ENCODE assay signal across 26 cellular contexts in the genomic region with DNA sequence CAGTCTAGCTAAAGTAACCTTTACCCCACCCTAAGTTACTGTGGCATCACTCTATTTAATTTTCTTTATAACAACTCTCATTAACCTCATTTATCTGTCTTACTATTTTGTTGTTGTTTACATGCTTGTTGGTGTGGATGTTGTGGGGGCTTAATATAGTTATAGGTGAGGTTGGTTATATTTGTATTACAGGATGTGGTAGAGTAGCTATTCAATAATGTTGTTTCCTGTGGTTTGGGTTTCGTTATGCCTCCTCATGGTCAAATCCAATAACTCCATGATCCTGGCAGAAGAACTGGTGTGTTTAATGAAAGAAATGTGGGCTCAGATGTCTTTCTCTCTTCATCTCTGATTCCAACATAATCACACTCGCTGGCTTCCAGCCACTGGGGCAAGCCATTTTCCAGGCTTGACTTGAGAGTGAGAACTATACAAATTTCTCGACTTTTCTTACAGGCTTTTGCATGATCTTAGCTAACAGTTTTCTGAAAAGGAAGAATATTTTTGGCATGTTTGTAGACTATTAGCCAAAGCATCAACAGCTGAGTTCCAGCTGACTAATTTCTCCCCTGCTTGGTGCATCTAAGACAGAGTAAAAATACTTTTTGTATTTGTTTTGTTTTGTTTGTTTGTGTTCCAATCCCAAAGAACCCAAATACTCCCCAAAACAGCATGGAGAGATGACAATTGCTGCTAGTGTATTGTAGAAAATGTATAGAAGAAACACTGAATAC.
DNase-seq lines count a peak whose midpoint lies in the region; ATAC-seq, FAIRE-seq and TF ChIP-seq lines count a peak whose summit lies in the region.
"Had no signal": no experiment of that assay in that cellular context is flagged by ENCODE, and none has a peak within 500 bp of the region (broad histone marks: within the 10 kb centered on the region; RNA-seq: fewer than 3 reads in every experiment).

No MANE protein-coding gene starts in this region.

- H3K9ac ChIP-seq in astrocyte (ENCODE audit: low read length) = no peak overlapping the region

- H3K9me3 Mint-ChIP-seq in astrocyte (ENCODE audit: unreplicated experiment) = no peaks in the 10 kb centered on the region
- H3K9me3 Mint-ChIP-seq in CD4-positive, alpha-beta T cell = peaks cover 2% of the 10 kb centered on the region
- H3K9me3 Mint-ChIP-seq: activated CD4-positive, alpha-beta memory T cell treated with anti-CD3 and anti-CD28 coated beads for 36 hours; memory B cell; nephron; stimulated activated effector memory CD8-positive, alpha-beta T cell treated with anti-CD3 and anti-CD28 coated beads, Interleukin-12 subunit alpha, Interleukin-12 subunit beta, amount 100 ng/mL, for 72 hours had no signal

- intact Hi-C loops in left lung (cut with DNase I) = no loop called here
- intact Hi-C loops in CD4-positive, alpha-beta T cell (cut with DNase I, micrococcal nuclease) = no loop called here

- H3K4me1 Mint-ChIP-seq in astrocyte (ENCODE audit: low read depth, unreplicated experiment) = peaks cover 42% of the 10 kb centered on the region
- H3K4me1 Mint-ChIP-seq in CD4-positive, alpha-beta T cell (ENCODE audit: low read depth) = no peaks in the 10 kb centered on the region
- H3K4me1 Mint-ChIP-seq: memory B cell; nephron; stimulated activated effector memory CD8-positive, alpha-beta T cell treated with anti-CD3 and anti-CD28 coated beads, Interleukin-12 subunit alpha, Interleukin-12 subunit beta, amount 100 ng/mL, for 72 hours; T-cell had no signal

- POLR2A ChIA-PET in CD4-positive, alpha-beta T cell (lab: Charles Lee) = no interaction called here

- H3K27me3 Mint-ChIP-seq in astrocyte (ENCODE audit: low read depth, unreplicated experiment) = no peaks in the 10 kb centered on the region
- H3K27me3 Mint-ChIP-seq in CD4-positive, alpha-beta T cell = no peaks in the 10 kb centered on the region
- H3K27me3 Mint-ChIP-seq: activated CD4-positive, alpha-beta memory T cell treated with anti-CD3 and anti-CD28 coated beads for 36 hours; activated T-cell treated with anti-CD3 and anti-CD28 coated beads, Interleukin-2, amount 50 U/mL, for 24 hours; memory B cell; T-cell had no signal

- H3K4me3 Mint-ChIP-seq in astrocyte (ENCODE audit: unreplicated experiment) = no peak overlapping the region
- H3K4me3 Mint-ChIP-seq in CD4-positive, alpha-beta T cell = no peak overlapping the region
- H3K4me3 Mint-ChIP-seq: activated CD4-positive, alpha-beta memory T cell treated with anti-CD3 and anti-CD28 coated beads for 36 hours; activated T-cell treated with anti-CD3 and anti-CD28 coated beads, Interleukin-2, amount 50 U/mL, for 24 hours; memory B cell; nephron; stimulated activated effector memory CD8-positive, alpha-beta T cell treated with anti-CD3 and anti-CD28 coated beads, Interleukin-12 subunit alpha, Interleukin-12 subunit beta, amount 100 ng/mL, for 72 hours; T-cell had no signal

- no peak overlapping the region for H3K4me3 ChIP-seq in AG10803 (ENCODE audit: low read length)
- no peak overlapping the region for H3K4me3 ChIP-seq in astrocyte (ENCODE audit: insufficient read depth, low read depth, low read length)
- no peak overlapping the region for H3K4me3 ChIP-seq in left lung
- H3K4me3 ChIP-seq: hepatocyte, psoas muscle, spleen, upper lobe of left lung had no signal

- no peaks in the 10 kb centered on the region for H3K36me3 ChIP-seq in astrocyte (ENCODE audit: insufficient read depth, low read length)
- H3K36me3 ChIP-seq in left lung = no peaks in the 10 kb centered on the region
- H3K36me3 ChIP-seq: spleen, upper lobe of left lung had no signal

- H3K79me2 ChIP-seq in astrocyte (ENCODE audit: insufficient read depth, low read length) = no peaks in the 10 kb centered on the region
- H3K79me2 ChIP-seq: hepatocyte had no signal

- H2AFZ ChIP-seq in astrocyte (ENCODE audit: low read depth, low read length) = no peak overlapping the region
- H2AFZ ChIP-seq: hepatocyte had no signal

- no peaks in the 10 kb centered on the region for H4K20me1 ChIP-seq in astrocyte (ENCODE audit: insufficient read depth, low read length)

- no peaks in the 10 kb centered on the region for H3K9me3 ChIP-seq in astrocyte (ENCODE audit: insufficient read depth, low read depth, low read length)
- H3K9me3 ChIP-seq in left lung = no peaks in the 10 kb centered on the region
- no peaks in the 10 kb centered on the region for H3K9me3 ChIP-seq in CD4-positive, alpha-beta T cell (ENCODE audit: control insufficient read depth, low read length)
- H3K9me3 ChIP-seq: psoas muscle, spleen, upper lobe of left lung had no signal

- H3K27ac Mint-ChIP-seq in astrocyte (ENCODE audit: unreplicated experiment) = no peak overlapping the region
- H3K27ac Mint-ChIP-seq in CD4-positive, alpha-beta T cell = no peak overlapping the region
- H3K27ac Mint-ChIP-seq: activated CD4-positive, alpha-beta memory T cell treated with anti-CD3 and anti-CD28 coated beads for 36 hours; activated T-cell treated with anti-CD3 and anti-CD28 coated beads, Interleukin-2, amount 50 U/mL, for 24 hours; memory B cell; nephron; stimulated activated effector memory CD8-positive, alpha-beta T cell treated with anti-CD3 and anti-CD28 coated beads, Interleukin-12 subunit alpha, Interleukin-12 subunit beta, amount 100 ng/mL, for 72 hours; T-cell had no signal

- CTCF ChIA-PET in CD4-positive, alpha-beta T cell (lab: Charles Lee) = interaction anchor here (1.0 kb wide), 1 partner anchor 20 kb away, joined by 3 read pairs; no protein-coding TSS in a partner anchor

- TF ChIP-seq CTCF in AG10803 (conservative IDR thresholded peaks at IDR 0.05; ENCODE audit: low read length) = peak; percentile 33
- TF ChIP-seq CTCF in astrocyte (IDR thresholded peaks at IDR 0.05; ENCODE audit: insufficient read depth, low read depth, low read length) = no peak
- TF ChIP-seq CTCF in left lung (IDR thresholded peaks at IDR 0.05) = no peak
- TF ChIP-seq CTCF in CD4-positive, alpha-beta T cell (IDR thresholded peaks at IDR 0.05) = no peak

- H3K4me1 ChIP-seq in astrocyte (ENCODE audit: insufficient read depth, low read length) (peaks cover 3% of the 10 kb centered on the region), left lung (peaks cover 0 to 6% of the 10 kb centered on the region in 2 donors)
- H3K4me1 ChIP-seq: psoas muscle, spleen, upper lobe of left lung had no signal

- H3K27me3 ChIP-seq in astrocyte (ENCODE audit: insufficient read depth, low read length) (no peaks in the 10 kb centered on the region), left lung (no peaks in the 10 kb centered on the region)
- no peaks in the 10 kb centered on the region for H3K27me3 ChIP-seq in CD4-positive, alpha-beta T cell (ENCODE audit: control insufficient read depth, insufficient read depth, low read length)
- H3K27me3 ChIP-seq: hepatocyte, spleen, upper lobe of left lung had no signal

- ATAC-seq in left lung = peak; percentile 60
- ATAC-seq in CD4-positive, alpha-beta T cell (ENCODE audit: poor library complexity) = no peak
- ATAC-seq: esophagus mucosa; psoas muscle; stimulated activated effector memory CD8-positive, alpha-beta T cell treated with anti-CD3 and anti-CD28 coated beads, Interleukin-12 subunit alpha, Interleukin-12 subunit beta, amount 100 ng/mL, for 72 hours; T-cell had no signal

- no peak overlapping the region for H3K4me2 ChIP-seq in astrocyte (ENCODE audit: low read length)
- H3K4me2 ChIP-seq: hepatocyte had no signal

- H3K27ac ChIP-seq in astrocyte (ENCODE audit: low read depth, low read length) = no peak overlapping the region
- H3K27ac ChIP-seq in left lung = no peak overlapping the region
- no peak overlapping the region for H3K27ac ChIP-seq in CD4-positive, alpha-beta T cell (ENCODE audit: low read depth, low read length)
- H3K27ac ChIP-seq: hepatocyte, psoas muscle, spleen, upper lobe of left lung, VCaP had no signal

- no peaks in the 10 kb centered on the region for H3K36me3 Mint-ChIP-seq in astrocyte (ENCODE audit: low read depth, unreplicated experiment)
- no peaks in the 10 kb centered on the region for H3K36me3 Mint-ChIP-seq in CD4-positive, alpha-beta T cell (ENCODE audit: low read depth)
- H3K36me3 Mint-ChIP-seq: activated CD4-positive, alpha-beta memory T cell treated with anti-CD3 and anti-CD28 coated beads for 36 hours; memory B cell; stimulated activated effector memory CD8-positive, alpha-beta T cell treated with anti-CD3 and anti-CD28 coated beads, Interleukin-12 subunit alpha, Interleukin-12 subunit beta, amount 100 ng/mL, for 72 hours; T-cell had no signal

- DNase-seq in AG10803 (ENCODE audit: low read depth) (peak; percentile 90), HCEC 1CT (peak; percentile 14), astrocyte (ENCODE audit: low read depth) (no peak), left lung (peak in 1 of 2 donors; percentile 47), amygdala (lab: John Stamatoyannopoulos, UW) (no peak), RKO (ENCODE audit: low spot score) (no peak), NOMO-1 (lab: John Stamatoyannopoulos, UW; ENCODE audit: unreplicated experiment in 2 of 2) (no peak)
- DNase-seq in CD4-positive, alpha-beta T cell = no peak
- DNase-seq: activated CD4-positive, alpha-beta memory T cell treated with anti-CD3 and anti-CD28 coated beads for 36 hours; activated naive CD4-positive, alpha-beta T cell treated with anti-CD3 and anti-CD28 coated beads, Interleukin-2, amount 50 U/mL, for 16 hours; activated T-cell treated with anti-CD3 and anti-CD28 coated beads, Interleukin-2, amount 50 U/mL, for 24 hours; GOT3; kidney; NCI-H2171 treated with DMSO at 0.1 percent for 48 hours; psoas muscle; spleen; T-cell; upper lobe of left lung had no signal

- FAIRE-seq in astrocyte (lab: Jason Lieb, UNC) = peak; percentile 9
- FAIRE-seq: bronchial epithelial cell, GM12892, kidney had no signal

Comparison
In these comparisons a context has a peak if more than half of its experiments do, and no peak if none do; other contexts are left out.
1. DNase-seq: peak in AG10803 (single experiment) and HCEC 1CT (single experiment); none in astrocyte (single experiment), amygdala (0 of 56), CD4-positive, alpha-beta T cell (0 of 10), RKO (single experiment) and NOMO-1 (0 of 2).